12 cellular contexts compared by ENCODE assay signal in the genomic region with DNA sequence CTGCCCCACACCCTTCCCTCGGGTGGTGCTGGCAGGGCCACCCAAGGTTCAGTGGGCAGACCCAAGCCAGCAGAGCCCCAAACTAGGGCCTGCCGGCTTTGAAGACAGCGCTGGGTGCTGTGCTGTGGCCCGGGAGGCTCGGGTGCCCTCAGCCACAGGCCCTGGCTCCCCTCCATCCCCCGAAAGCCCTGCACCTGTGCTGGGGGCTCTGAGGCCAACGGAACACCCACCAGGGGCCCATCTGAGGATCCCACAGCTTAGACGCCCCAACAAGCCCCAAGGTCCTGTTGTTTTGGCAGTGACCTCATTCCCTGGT. TPM values are rescaled to one million over a fixed set of nuclear protein-coding genes. Genes with fewer than 3 reads are reported as not detected.
DNase-seq lines count a peak whose midpoint lies in the region; ATAC-seq and TF ChIP-seq lines count a peak whose summit lies in the region.
"Had no signal": no experiment of that assay in that cellular context is flagged by ENCODE, and none has a peak within 500 bp of the region (broad histone marks: within the 10 kb centered on the region; RNA-seq: fewer than 3 reads in every experiment).

No MANE protein-coding gene starts in this region.

- H3K9me3 ChIP-seq in CD4-positive, alpha-beta memory T cell (ENCODE audit: control insufficient read depth in 1 of 2, low read length in 2 of 2) = no peaks in the 10 kb centered on the region
- H3K9me3 ChIP-seq in PC-9 (ENCODE audit: insufficient read depth, low read depth) (no peaks in the 10 kb centered on the region), duodenal mucosa (ENCODE audit: control insufficient read depth in 1 of 2, low read length in 2 of 2) (no peaks in the 10 kb centered on the region)

- peak overlapping the region; percentile 25 to 33 for H3K9ac ChIP-seq in duodenal mucosa (ENCODE audit: low read depth in 1 of 2, low read length in 2 of 2)

- H3K36me3 ChIP-seq in CD4-positive, alpha-beta memory T cell (ENCODE audit: insufficient read depth, low read length) = peaks cover 28% of the 10 kb centered on the region
- H3K36me3 ChIP-seq in PC-9 (ENCODE audit: low read depth) (no peaks in the 10 kb centered on the region), duodenal mucosa (ENCODE audit: control insufficient read depth in 1 of 2, insufficient read depth in 2 of 2, low read length in 2 of 2) (no peaks in the 10 kb centered on the region)
- H3K36me3 ChIP-seq: cardiac muscle cell had no signal

- intact Hi-C loops in CD4-positive, alpha-beta memory T cell (cut with micrococcal nuclease) = loop anchor here (5.0 kb wide), 1 partner anchor 40 kb away; the partner anchor contains the start of gene PTTG1IP
- intact Hi-C loops in PC-9 (cut with micrococcal nuclease; ENCODE audit: unreplicated experiment) = loop anchor here (5.0 kb wide), 1 partner anchor 40 kb away; the partner anchor contains the start of gene PTTG1IP

- peak overlapping the region; percentile 60 for H3K4me2 ChIP-seq in PC-9

- CTCF ChIA-PET in CD4-positive, alpha-beta memory T cell (lab: Charles Lee; ENCODE audit: partially characterized antibody) = interaction anchor here (0.6 to 9.0 kb wide), 9 partner anchors 8 to 111 kb away, joined by 3 to 93 read pairs (median 12); partner anchors contain the start of gene ITGB2
- CTCF ChIA-PET in PC-9 (lab: Charles Lee) = interaction anchor here (1.0 kb wide), 1 partner anchor 29 kb away, joined by 3 read pairs; no protein-coding TSS in a partner anchor

- H3K4me3 ChIP-seq in CD4-positive, alpha-beta memory T cell (ENCODE audit: low read length in 2 of 2) = peak overlapping the region; percentile 23 to 43
- no peak overlapping the region for H3K4me3 ChIP-seq in PC-9
- H3K4me3 ChIP-seq in duodenal mucosa (ENCODE audit: low read depth in 1 of 2, low read length in 2 of 2) = peak overlapping the region in 1 of 2 donors; percentile 16
- H3K4me3 ChIP-seq: cardiac muscle cell had no signal

- no peaks in the 10 kb centered on the region for H3K9me3 Mint-ChIP-seq in CD4-positive, alpha-beta memory T cell
- H3K9me3 Mint-ChIP-seq in natural killer cell treated with Interleukin-12 subunit alpha and Interleukin-12 subunit beta and Interleukin-15 and Interleukin-18, amount 100 ng/mL, for 72 hours = no peaks in the 10 kb centered on the region
- H3K9me3 Mint-ChIP-seq: type B pancreatic cell had no signal

- POLR2A ChIA-PET in CD4-positive, alpha-beta memory T cell (lab: Charles Lee; ENCODE audit: partially characterized antibody) = interaction anchor here (0.6 to 17.5 kb wide), 15 partner anchors 8 to 254 kb away, joined by 3 to 756 read pairs (median 8); partner anchors contain the start of genes ITGB2, KRTAP12-3, PTTG1IP and SLX9
- POLR2A ChIA-PET in PC-9 (lab: Charles Lee; ENCODE audit: unreplicated experiment) = no interaction called here

- H3F3A ChIP-seq in PC-9 (ENCODE audit: insufficient read depth, low read depth) = peaks cover 39% of the 10 kb centered on the region

- peaks cover 7% of the 10 kb centered on the region for H3K79me2 ChIP-seq in PC-9 (ENCODE audit: low read depth)

- ATAC-seq in natural killer cell treated with Interleukin-12 subunit alpha and Interleukin-12 subunit beta and Interleukin-15 and Interleukin-18, amount 100 ng/mL, for 72 hours = no peak

- H3K9me2 ChIP-seq in PC-9 (ENCODE audit: insufficient read depth) = no peaks in the 10 kb centered on the region

- peak overlapping the region; percentile 88 to 98 (median 94) for H3K27ac Mint-ChIP-seq in CD4-positive, alpha-beta memory T cell
- peak overlapping the region; percentile 88 to 92 for H3K27ac Mint-ChIP-seq in natural killer cell treated with Interleukin-12 subunit alpha and Interleukin-12 subunit beta and Interleukin-15 and Interleukin-18, amount 100 ng/mL, for 72 hours
- H3K27ac Mint-ChIP-seq: progenitor cell of endocrine pancreas, type B pancreatic cell had no signal

- peaks cover 40 to 85% (median 58%) of the 10 kb centered on the region in 4 donors for H3K4me1 Mint-ChIP-seq in CD4-positive, alpha-beta memory T cell
- peaks cover 50 to 56% of the 10 kb centered on the region in 2 donors for H3K4me1 Mint-ChIP-seq in natural killer cell treated with Interleukin-12 subunit alpha and Interleukin-12 subunit beta and Interleukin-15 and Interleukin-18, amount 100 ng/mL, for 72 hours (ENCODE audit: low read depth in 2 of 2)

- H3K4me3 Mint-ChIP-seq in CD4-positive, alpha-beta memory T cell = peak overlapping the region; percentile 63 to 90 (median 83)
- peak overlapping the region; percentile 66 for H3K4me3 Mint-ChIP-seq in natural killer cell treated with Interleukin-12 subunit alpha and Interleukin-12 subunit beta and Interleukin-15 and Interleukin-18, amount 100 ng/mL, for 72 hours
- H3K4me3 Mint-ChIP-seq: type B pancreatic cell had no signal

- TF ChIP-seq CTCF in PC-9 (conservative IDR thresholded peaks at IDR 0.05) = no peak

- no peaks in the 10 kb centered on the region for H3K27me3 ChIP-seq in CD4-positive, alpha-beta memory T cell (ENCODE audit: insufficient read depth, low read length)
- H3K27me3 ChIP-seq in PC-9 (ENCODE audit: insufficient read depth, low read depth) = no peaks in the 10 kb centered on the region
- no peaks in the 10 kb centered on the region for H3K27me3 ChIP-seq in duodenal mucosa (ENCODE audit: control insufficient read depth in 1 of 2, insufficient read depth in 2 of 2, low read length in 2 of 2)
- H3K27me3 ChIP-seq: cardiac muscle cell had no signal

- H3K27me3 Mint-ChIP-seq in CD4-positive, alpha-beta memory T cell = no peaks in the 10 kb centered on the region
- no peaks in the 10 kb centered on the region for H3K27me3 Mint-ChIP-seq in natural killer cell treated with Interleukin-12 subunit alpha and Interleukin-12 subunit beta and Interleukin-15 and Interleukin-18, amount 100 ng/mL, for 72 hours

- no TSS peak for BruUV-seq in PC-9 (replicated peaks; lab: Mats Ljungman, UMichigan)

- peaks cover 27 to 34% of the 10 kb centered on the region in 2 donors for H3K36me3 Mint-ChIP-seq in CD4-positive, alpha-beta memory T cell
- H3K36me3 Mint-ChIP-seq in natural killer cell treated with Interleukin-12 subunit alpha and Interleukin-12 subunit beta and Interleukin-15 and Interleukin-18, amount 100 ng/mL, for 72 hours = peaks cover 10% of the 10 kb centered on the region
- H3K36me3 Mint-ChIP-seq: type B pancreatic cell had no signal

- H4K20me1 ChIP-seq in PC-9 (ENCODE audit: insufficient read depth) = no peaks in the 10 kb centered on the region

- peaks cover 94% of the 10 kb centered on the region for H3K4me1 ChIP-seq in CD4-positive, alpha-beta memory T cell (ENCODE audit: insufficient read depth, low read length)
- H3K4me1 ChIP-seq in PC-9 (replicated peaks; ENCODE audit: insufficient read depth) = peaks cover 62% of the 10 kb centered on the region
- peaks cover 42 to 44% of the 10 kb centered on the region in 2 donors for H3K4me1 ChIP-seq in duodenal mucosa (ENCODE audit: control insufficient read depth in 1 of 2, insufficient read depth in 2 of 2, low read length in 2 of 2)

- DNase-seq in CD4-positive, alpha-beta memory T cell = no peak
- DNase-seq in PC-9 = no peak
- DNase-seq in natural killer cell treated with Interleukin-12 subunit alpha and Interleukin-12 subunit beta and Interleukin-15 and Interleukin-18, amount 100 ng/mL, for 72 hours (ENCODE audit: low spot score) = no peak
- DNase-seq in KG1 (lab: John Stamatoyannopoulos, UW) = no peak
- DNase-seq in stimulated activated CD4-positive, alpha-beta T cell treated with anti-CD3 and anti-CD28 coated beads, Interleukin-4, amount 100 ng/mL, for 4 hours = no peak
- DNase-seq in AG20443 (ENCODE audit: low spot score) = no peak
- DNase-seq: left cardiac atrium, NCI-H1417 treated with DMSO at 0.1 percent for 48 hours had no signal

- H3K27ac ChIP-seq in CD4-positive, alpha-beta memory T cell (ENCODE audit: low read depth, low read length) = peak overlapping the region; percentile 61
- peak overlapping the region; percentile 74 for H3K27ac ChIP-seq in PC-9
- H3K27ac ChIP-seq in duodenal mucosa (ENCODE audit: low read depth, low read length) = no peak overlapping the region
- H3K27ac ChIP-seq: cardiac muscle cell had no signal

- H2AFZ ChIP-seq in PC-9 = no peak overlapping the region

RNA-seq across cellular contexts. Expression of gene ITGB2, which starts 8.6 kb away (rescaled TPM):
- total RNA-seq in CD4-positive, alpha-beta memory T cell = 100 to 1,000 TPM; 278 to 291 TPM
- polyA plus RNA-seq in CD4-positive, alpha-beta memory T cell = 100 to 1,000 TPM; 538 to 575 TPM
- total RNA-seq in PC-9 (2021) = 3.6 and 6.0 TPM in 2 replicates
- 1,000 to 10,000 TPM in 1 of 2 donors, 100 to 1,000 TPM in 1; 448 to 1,246 TPM for total RNA-seq in natural killer cell treated with Interleukin-12 subunit alpha and Interleukin-12 subunit beta and Interleukin-15 and Interleukin-18, amount 100 ng/mL, for 72 hours

RNA-seq across cellular contexts. Expression of gene SLX9, which starts 27.7 kb away (rescaled TPM):
- 10 to 100 TPM; 17.7 to 21.6 TPM for total RNA-seq in CD4-positive, alpha-beta memory T cell
- 10 to 100 TPM in 1 of 2 donors, 1 to 10 TPM in 1; 9.4 to 13.1 TPM for polyA plus RNA-seq in CD4-positive, alpha-beta memory T cell
- 22.8 and 30.4 TPM in 2 replicates for total RNA-seq in PC-9 (2021)
- 10 to 100 TPM; 43.5 to 83.6 TPM for total RNA-seq in natural killer cell treated with Interleukin-12 subunit alpha and Interleukin-12 subunit beta and Interleukin-15 and Interleukin-18, amount 100 ng/mL, for 72 hours

RNA-seq across cellular contexts. Expression of gene PTTG1IP, which starts 38.6 kb away (rescaled TPM):
- total RNA-seq in CD4-positive, alpha-beta memory T cell = 100 to 1,000 TPM in 1 of 2 experiments, 10 to 100 TPM in 1; 98.7 to 110 TPM
- 10 to 100 TPM; 84.8 to 92.4 TPM for polyA plus RNA-seq in CD4-positive, alpha-beta memory T cell
- total RNA-seq in PC-9 (2021) = 162 and 174 TPM in 2 replicates
- 10 to 100 TPM; 69.4 to 81.7 TPM for total RNA-seq in natural killer cell treated with Interleukin-12 subunit alpha and Interleukin-12 subunit beta and Interleukin-15 and Interleukin-18, amount 100 ng/mL, for 72 hours

Comparison
In these comparisons a context has a peak if more than half of its experiments do, and no peak if none do; other contexts are left out.
1. RNA of gene ITGB2, which starts 8.6 kb away (total RNA-seq): 448 to 1,246 TPM in natural killer cell treated with Interleukin-12 subunit alpha and Interleukin-12 subunit beta and Interleukin-15 and Interleukin-18, amount 100 ng/mL, for 72 hours and 278 to 291 TPM in CD4-positive, alpha-beta memory T cell; 3.6 to 6.0 TPM in PC-9; every median in the first group is over 10 times any median in the second.